1 cellular context compared by ENCODE assay signal in the genomic region with DNA sequence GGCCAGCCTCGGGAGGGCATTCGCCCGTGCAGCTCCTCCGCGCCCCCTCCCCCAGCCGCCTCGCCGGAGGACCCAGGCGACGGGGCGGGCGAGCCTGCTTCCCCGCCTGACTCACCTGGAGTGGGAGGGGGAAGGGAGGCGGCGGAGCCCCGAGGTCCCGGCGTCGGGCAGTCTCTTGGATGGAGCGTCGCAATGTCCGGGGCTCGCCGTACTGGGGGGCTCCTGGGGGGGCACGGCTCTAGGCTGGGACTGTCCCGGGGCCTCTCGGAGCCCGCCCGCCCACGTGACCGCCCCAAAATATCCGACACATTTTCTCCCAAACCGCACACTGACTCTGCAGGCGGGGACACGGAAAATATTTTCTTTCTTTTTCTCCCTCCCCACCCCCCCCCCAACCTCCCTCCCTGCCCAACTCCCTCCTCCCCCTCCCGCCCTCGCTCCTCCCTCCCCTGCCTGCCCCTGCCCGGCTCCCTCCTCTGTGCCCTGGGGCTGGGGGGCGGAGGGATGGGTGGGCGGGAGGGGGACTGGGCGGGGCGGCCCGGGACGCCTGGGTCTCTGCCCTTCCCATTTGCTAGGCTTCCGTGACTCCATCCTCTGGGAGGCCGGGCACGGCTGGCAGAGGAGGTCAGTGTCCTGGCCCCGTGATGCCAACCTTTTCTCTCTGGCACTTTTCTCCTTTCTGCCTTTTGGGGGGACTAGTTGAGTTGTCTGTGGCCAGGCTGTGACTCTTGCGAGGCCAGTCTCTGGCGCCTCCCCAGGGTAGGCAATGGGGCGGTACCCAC.
TF ChIP-seq lines count a peak whose summit lies in the region.

Gene RARG, minus strand, starts transcription at position 351 of the 782 bp plus-strand sequence. CDS start 4,664 bp downstream, outside the sequence.

TF ChIP-seq in K562, 482 proteins besides CTCF, POLR2A, EP300 and RAD21 (continued from another document and continues in another):
- TF ChIP-seq TRIM25 (IDR thresholded peaks at IDR 0.05; ENCODE audit: borderline replicate concordance): no peak
- 0 out of 2 replicates have a peak, but pooled peaks have one; percentile 54 for TF ChIP-seq BCOR (IDR thresholded peaks at IDR 0.05)
- TF ChIP-seq HDGF (IDR thresholded peaks at IDR 0.05): no peak
- peak; percentile 39; the same call in 1 of the 2 replicates for TF ChIP-seq MTA3 (IDR thresholded peaks at IDR 0.05; ENCODE audit: borderline replicate concordance)
- TF ChIP-seq ZNF592 (IDR thresholded peaks at IDR 0.05): no peak
- no peak for TF ChIP-seq NBN (IDR thresholded peaks at IDR 0.05; ENCODE audit: low read depth)
- peak in 1 of 2 experiments; percentile 45; a peak in 3 of 4 replicates for TF ChIP-seq MAZ (CRISPR knock-in tag; conservative IDR thresholded peaks at IDR 0.05 in 1 of 2, IDR thresholded peaks at IDR 0.05 in 1 of 2)
- peak; percentile 34; the same call in 1 of the 2 replicates for TF ChIP-seq EGR1 (conservative IDR thresholded peaks at IDR 0.05)
- 0 out of 2 replicates have a peak, but pooled peaks have one; percentile 19 for TF ChIP-seq L3MBTL2 (IDR thresholded peaks at IDR 0.05)
- peak; percentile 39; the same call in 1 of the 2 replicates for TF ChIP-seq NCOA6 (IDR thresholded peaks at IDR 0.05)
- TF ChIP-seq NFIC (IDR thresholded peaks at IDR 0.05): 0 out of 2 replicates have a peak, but pooled peaks have one; percentile 20
- TF ChIP-seq FOSL1 (tag; conservative IDR thresholded peaks at IDR 0.05): peak; percentile 63
- TF ChIP-seq ZNF217 (CRISPR knock-in tag; IDR thresholded peaks at IDR 0.05): no peak
- no peak for TF ChIP-seq CAMTA2 (CRISPR knock-in tag; conservative IDR thresholded peaks at IDR 0.05)
- TF ChIP-seq ZNF263 (CRISPR knock-in tag; IDR thresholded peaks at IDR 0.05; ENCODE audit: borderline replicate concordance): peak; percentile 79
- TF ChIP-seq HDAC1 (IDR thresholded peaks at IDR 0.05): peak in 1 of 2 experiments; percentile 49; a peak in 1 of 4 replicates
- 0 out of 2 replicates have a peak, but pooled peaks have one; percentile 61 for TF ChIP-seq ZNF740 (CRISPR knock-in tag; IDR thresholded peaks at IDR 0.05)
- TF ChIP-seq ZNF740 (tag; IDR thresholded peaks at IDR 0.05): no peak; a peak in 1 of 4 replicates
- no peak for TF ChIP-seq ETV1 (tag; conservative IDR thresholded peaks at IDR 0.05; ENCODE audit: low read depth)
- TF ChIP-seq VEZF1 (CRISPR knock-in tag; IDR thresholded peaks at IDR 0.05): peak; percentile 76
- peak in 1 of 2 experiments; percentile 75; a peak in 2 of 4 replicates for TF ChIP-seq KDM1A (IDR thresholded peaks at IDR 0.05)
- 0 out of 2 replicates have a peak, but pooled peaks have one; percentile 44 for TF ChIP-seq HDAC2 (IDR thresholded peaks at IDR 0.05)
- TF ChIP-seq, protein P1, sequence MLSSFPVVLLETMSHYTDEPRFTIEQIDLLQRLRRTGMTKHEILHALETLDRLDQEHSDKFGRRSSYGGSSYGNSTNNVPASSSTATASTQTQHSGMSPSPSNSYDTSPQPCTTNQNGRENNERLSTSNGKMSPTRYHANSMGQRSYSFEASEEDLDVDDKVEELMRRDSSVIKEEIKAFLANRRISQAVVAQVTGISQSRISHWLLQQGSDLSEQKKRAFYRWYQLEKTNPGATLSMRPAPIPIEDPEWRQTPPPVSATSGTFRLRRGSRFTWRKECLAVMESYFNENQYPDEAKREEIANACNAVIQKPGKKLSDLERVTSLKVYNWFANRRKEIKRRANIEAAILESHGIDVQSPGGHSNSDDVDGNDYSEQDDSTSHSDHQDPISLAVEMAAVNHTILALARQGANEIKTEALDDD (IDR thresholded peaks at IDR 0.05): peak; percentile 41; the same call in 1 of the 2 replicates
- peak; percentile 79 for TF ChIP-seq USF2 (CRISPR knock-in tag; IDR thresholded peaks at IDR 0.05)
- TF ChIP-seq CTBP1 (IDR thresholded peaks at IDR 0.05; ENCODE audit: borderline replicate concordance): peak; percentile 57; the same call in 1 of the 2 replicates
- TF ChIP-seq, protein P2, sequence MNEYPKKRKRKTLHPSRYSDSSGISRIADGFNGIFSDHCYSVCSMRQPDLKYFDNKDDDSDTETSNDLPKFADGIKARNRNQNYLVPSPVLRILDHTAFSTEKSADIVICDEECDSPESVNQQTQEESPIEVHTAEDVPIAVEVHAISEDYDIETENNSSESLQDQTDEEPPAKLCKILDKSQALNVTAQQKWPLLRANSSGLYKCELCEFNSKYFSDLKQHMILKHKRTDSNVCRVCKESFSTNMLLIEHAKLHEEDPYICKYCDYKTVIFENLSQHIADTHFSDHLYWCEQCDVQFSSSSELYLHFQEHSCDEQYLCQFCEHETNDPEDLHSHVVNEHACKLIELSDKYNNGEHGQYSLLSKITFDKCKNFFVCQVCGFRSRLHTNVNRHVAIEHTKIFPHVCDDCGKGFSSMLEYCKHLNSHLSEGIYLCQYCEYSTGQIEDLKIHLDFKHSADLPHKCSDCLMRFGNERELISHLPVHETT (CRISPR knock-in tag; conservative IDR thresholded peaks at IDR 0.05 in 1 of 2, IDR thresholded peaks at IDR 0.05 in 1 of 2): no peak
- no peak for TF ChIP-seq ZBTB49 (CRISPR knock-in tag; IDR thresholded peaks at IDR 0.05; ENCODE audit: borderline replicate concordance)
- TF ChIP-seq ZNF609 (CRISPR knock-in tag; IDR thresholded peaks at IDR 0.05; ENCODE audit: borderline replicate concordance): no peak
- TF ChIP-seq RBM25 (IDR thresholded peaks at IDR 0.05; ENCODE audit: low read depth, low read length, severe bottlenecking): peak; percentile 76
- TF ChIP-seq PCBP1 (IDR thresholded peaks at IDR 0.05; ENCODE audit: low read depth, low read length, poor library complexity, severe bottlenecking): peak; percentile 76
